21 cellular contexts compared by ENCODE assay signal in genomic region chr6:105536961-105537360, GRCh38.
DNase-seq lines count a peak whose midpoint lies in the region; ATAC-seq, FAIRE-seq and TF ChIP-seq lines count a peak whose summit lies in the region.
"Had no signal": no experiment of that assay in that cellular context is flagged by ENCODE, and none has a peak within 500 bp of the region (broad histone marks: within the 10 kb centered on the region; RNA-seq: fewer than 3 reads in every experiment).

No MANE protein-coding gene starts in this region.

- H2AFZ ChIP-seq in SK-N-SH (ENCODE audit: low read depth), result peak overlapping the region; percentile 10; the same call in 1 of the 2 replicates
- 0 out of 2 replicates have a peak overlapping the region, but pooled peaks have one; percentile 9 for H2AFZ ChIP-seq in H1 (ENCODE audit: low read length)
- H2AFZ ChIP-seq in neural progenitor cell (replicated peaks), result no peak overlapping the region

- no peaks in the 10 kb centered on the region for H3K36me3 Mint-ChIP-seq in neural progenitor cell

- ATAC-seq in HG02970 (IDR thresholded peaks at IDR 0.05; ENCODE audit: low FRiP score, unreplicated experiment), result no peak
- ATAC-seq: GM12878 had no signal

- no peak overlapping the region for H3K4ac ChIP-seq in H1 (replicated peaks; ENCODE audit: insufficient read length, low read depth, low read length)

- no peak overlapping the region for H2BK15ac ChIP-seq in H1 (ENCODE audit: low read length)

- no peak overlapping the region for H2AK5ac ChIP-seq in H1 (ENCODE audit: low read depth, low read length)

- TF ChIP-seq EP300 in SK-N-SH (IDR thresholded peaks at IDR 0.05; ENCODE audit: borderline replicate concordance in 1 of 2, low read depth in 1 of 2, low read length in 1 of 2) (no peak), H1 (IDR thresholded peaks at IDR 0.05; ENCODE audit: borderline replicate concordance in 1 of 2, low read depth in 2 of 2, low read length in 2 of 2) (no peak), esophagus muscularis mucosa (IDR thresholded peaks at IDR 0.05) (no peak)

- H3K4me1 Mint-ChIP-seq in neural progenitor cell, result peaks cover 7% of the 10 kb centered on the region

- no peak overlapping the region for H3K9ac ChIP-seq in SK-N-SH
- H3K9ac ChIP-seq in H1 (replicated peaks in 1 of 4; ENCODE audit: extremely low read depth in 1 of 4, low read depth in 3 of 4, low read length in 3 of 4), result no peak overlapping the region
- no peak overlapping the region for H3K9ac ChIP-seq in neural progenitor cell

- H3K79me2 ChIP-seq in SK-N-SH (ENCODE audit: insufficient read depth) (no peaks in the 10 kb centered on the region), H1 (ENCODE audit: control insufficient read depth in 1 of 2, insufficient read depth in 2 of 2, low read length in 2 of 2) (no peaks in the 10 kb centered on the region), neural progenitor cell (ENCODE audit: low read depth) (no peaks in the 10 kb centered on the region)

- POLR2A ChIA-PET in SK-N-SH (lab: Yijun Ruan, JAX), result no interaction called here
- POLR2A ChIA-PET in H1 (lab: Charles Lee; ENCODE audit: partially characterized antibody), result no interaction called here

- peak; percentile 76 for DNase-seq in HPDE6-E6E7 (ENCODE audit: extremely low spot score)
- DNase-seq in SK-N-SH, result no peak
- DNase-seq in H1 (ENCODE audit: low read depth in 1 of 2, low spot score in 2 of 2), result no peak
- DNase-seq in neural progenitor cell (ENCODE audit: low spot score), result peak; percentile 35
- no peak for DNase-seq in DMS79 treated with DMSO at 0.1 percent for 48 hours (lab: John Stamatoyannopoulos, UW)
- DNase-seq in esophagus muscularis mucosa (ENCODE audit: extremely low spot score), result no peak
- no peak for DNase-seq in GM10266 (ENCODE audit: extremely low spot score)
- DNase-seq: AML-193, GF-D8, GOT3, NCI-H1417 treated with DMSO at 0.1 percent for 48 hours, NCI-H1930, NCI-H345, NCI-H526 treated with DMSO at 0.1 percent for 48 hours, Peyer's patch, SHP77, T-helper 1 cell had no signal

- TF ChIP-seq RAD21 in SK-N-SH (IDR thresholded peaks at IDR 0.05; ENCODE audit: low read length) (no peak), H1 (IDR thresholded peaks at IDR 0.05 in 1 of 2, conservative IDR thresholded peaks at IDR 0.05 in 1 of 2; ENCODE audit: low read depth in 2 of 2, low read length in 2 of 2) (no peak)

- no peak for FAIRE-seq in H1 (lab: Jason Lieb, UNC)
- FAIRE-seq: GM12878 had no signal

- H3K4me3 ChIP-seq in SK-N-SH (ENCODE audit: low read depth in 2 of 2, low read length in 1 of 2), result no peak overlapping the region
- no peak overlapping the region for H3K4me3 ChIP-seq in H1 (ENCODE audit: extremely low read depth in 1 of 4, insufficient read depth in 2 of 4, low read depth in 3 of 4, low read length in 4 of 4)
- no peak overlapping the region for H3K4me3 ChIP-seq in neural progenitor cell
- H3K4me3 ChIP-seq in esophagus muscularis mucosa, result no peak overlapping the region
- H3K4me3 ChIP-seq: GM12878, Peyer's patch, SK-N-MC had no signal

- H4K20me1 ChIP-seq in SK-N-SH (ENCODE audit: insufficient read depth) (no peaks in the 10 kb centered on the region), H1 (replicated peaks in 1 of 2; ENCODE audit: control insufficient read depth in 1 of 2, insufficient read depth in 2 of 2, low read length in 2 of 2) (no peaks in the 10 kb centered on the region), neural progenitor cell (ENCODE audit: low read depth) (no peaks in the 10 kb centered on the region)

- H3K23me2 ChIP-seq in H1 (ENCODE audit: low read depth, low read length), result no peaks in the 10 kb centered on the region

- no peaks in the 10 kb centered on the region for H3K9me3 ChIP-seq in SK-N-SH
- no peaks in the 10 kb centered on the region for H3K9me3 ChIP-seq in H1 (ENCODE audit: insufficient read depth in 2 of 2, low read depth in 1 of 2, low read length in 1 of 2)
- H3K9me3 ChIP-seq in neural progenitor cell (ENCODE audit: low read depth), result no peaks in the 10 kb centered on the region
- H3K9me3 ChIP-seq in esophagus muscularis mucosa, result no peaks in the 10 kb centered on the region
- H3K9me3 ChIP-seq: Peyer's patch had no signal

- H4K91ac ChIP-seq in H1 (replicated peaks; ENCODE audit: insufficient read length, low read length), result no peak overlapping the region

- H3K27ac ChIP-seq in SK-N-SH (ENCODE audit: low read depth in 2 of 2, low read length in 1 of 2), result peak overlapping the region in 1 of 2 experiments; percentile 9; a peak in 1 of 4 replicates
- no peak overlapping the region for H3K27ac ChIP-seq in H1 (ENCODE audit: low read depth, low read length)
- H3K27ac ChIP-seq in neural progenitor cell, result no peak overlapping the region
- no peak overlapping the region for H3K27ac ChIP-seq in esophagus muscularis mucosa (replicated peaks in 1 of 4)
- H3K27ac ChIP-seq: C4-2B, Peyer's patch, SK-N-MC had no signal

- peaks cover 0 to 6% of the 10 kb centered on the region in 2 experiments; a peak in 1 of 4 replicates for H3K4me1 ChIP-seq in SK-N-SH (ENCODE audit: control insufficient read depth in 1 of 2, insufficient read depth in 2 of 2, low read depth in 1 of 2, low read length in 1 of 2)
- H3K4me1 ChIP-seq in H1 (replicated peaks in 1 of 4; ENCODE audit: control insufficient read depth in 3 of 4, insufficient read depth in 4 of 4, low read length in 3 of 4), result no peaks in the 10 kb centered on the region
- peaks cover 8% of the 10 kb centered on the region for H3K4me1 ChIP-seq in neural progenitor cell
- peaks cover 0 to 6% (median 0%) of the 10 kb centered on the region in 4 donors for H3K4me1 ChIP-seq in esophagus muscularis mucosa
- H3K4me1 ChIP-seq: Peyer's patch had no signal

- 40% methylated on average over 3 of the region's 3 CpGs for WGBS in SK-N-SH (ENCODE audit: low lambda C conversion rate)
- 92% methylated on average over 3 of the region's 3 CpGs; no CpG with 5 or more reads in 1 of the 2 experiments for WGBS in H1 (ENCODE audit: extremely low coverage in 1 of 2, insufficient coverage in 1 of 2, insufficient read length in 1 of 2, insufficient replicate concordance in 2 of 2, low coverage in 1 of 2, low lambda C conversion rate in 2 of 2, missing lambda C conversion rate in 1 of 2), 2 experiments
- 46% methylated on average over 3 of the region's 3 CpGs for WGBS in esophagus muscularis mucosa

- no peaks in the 10 kb centered on the region for H3K9me2 ChIP-seq in SK-N-SH

- peaks cover 2% of the 10 kb centered on the region for H3K27me3 Mint-ChIP-seq in neural progenitor cell (ENCODE audit: insufficient read depth, low read depth)

- H3K23ac ChIP-seq in H1 (ENCODE audit: insufficient read length), result no peak overlapping the region

- no peak overlapping the region for H2BK5ac ChIP-seq in H1 (ENCODE audit: low read depth, low read length)

- no peaks in the 10 kb centered on the region for H3F3A ChIP-seq in SK-N-SH (replicated peaks; ENCODE audit: insufficient read depth)
- H3F3A ChIP-seq in neural progenitor cell (ENCODE audit: low read depth), result no peaks in the 10 kb centered on the region

- H3K14ac ChIP-seq in H1 (ENCODE audit: insufficient read length), result no peak overlapping the region

- H3K4me2 ChIP-seq in SK-N-SH (no peak overlapping the region), H1 (ENCODE audit: insufficient read depth in 1 of 2, low read depth in 2 of 2, low read length in 2 of 2) (no peak overlapping the region), neural progenitor cell (no peak overlapping the region)

- no peak overlapping the region for H4K5ac ChIP-seq in H1 (ENCODE audit: insufficient read length, low read depth, low read length)

- no peak overlapping the region for H3K56ac ChIP-seq in H1 (replicated peaks; ENCODE audit: insufficient read length, low read depth, low read length)

- H4K8ac ChIP-seq in H1 (ENCODE audit: extremely low read depth, insufficient read depth, low read length), result no peak overlapping the region

- no peak overlapping the region for H2BK120ac ChIP-seq in H1 (replicated peaks; ENCODE audit: low read depth, low read length)

- H2BK12ac ChIP-seq in H1 (ENCODE audit: low read depth, low read length), result no peak overlapping the region

- H3K27me3 ChIP-seq in SK-N-SH (ENCODE audit: insufficient read depth), result no peaks in the 10 kb centered on the region
- H3K27me3 ChIP-seq in H1 (replicated peaks in 1 of 4; ENCODE audit: control insufficient read depth in 3 of 4, extremely low read depth in 1 of 4, insufficient read depth in 3 of 4, low read length in 3 of 4), result no peaks in the 10 kb centered on the region
- no peaks in the 10 kb centered on the region for H3K27me3 ChIP-seq in neural progenitor cell
- no peaks in the 10 kb centered on the region for H3K27me3 ChIP-seq in esophagus muscularis mucosa
- H3K27me3 ChIP-seq: Peyer's patch had no signal

- H3K4me3 Mint-ChIP-seq in neural progenitor cell, result no peak overlapping the region

- CTCF ChIA-PET in SK-N-SH (lab: Yijun Ruan, JAX), result no interaction called here
- CTCF ChIA-PET in H1 (lab: Charles Lee; ENCODE audit: partially characterized antibody), result no interaction called here

- peak overlapping the region; percentile 54 for H3K27ac Mint-ChIP-seq in neural progenitor cell

- no peaks in the 10 kb centered on the region for H3K79me1 ChIP-seq in H1 (ENCODE audit: low read depth, low read length)

- no peak for TF ChIP-seq POLR2A in H1 (IDR thresholded peaks at IDR 0.05; ENCODE audit: control extremely low read depth in 1 of 2, low read depth in 2 of 2, low read length in 2 of 2)
- TF ChIP-seq POLR2A in esophagus muscularis mucosa (IDR thresholded peaks at IDR 0.05; ENCODE audit: low read depth), result no peak

- no peaks in the 10 kb centered on the region for H3K36me3 ChIP-seq in SK-N-SH (replicated peaks in 1 of 2; ENCODE audit: control insufficient read depth in 1 of 2, insufficient read depth in 2 of 2, low read length in 1 of 2)
- H3K36me3 ChIP-seq in H1 (ENCODE audit: control insufficient read depth in 2 of 4, insufficient read depth in 4 of 4, low read length in 3 of 4), result no peaks in the 10 kb centered on the region
- no peaks in the 10 kb centered on the region for H3K36me3 ChIP-seq in neural progenitor cell
- no peaks in the 10 kb centered on the region for H3K36me3 ChIP-seq in esophagus muscularis mucosa
- H3K36me3 ChIP-seq: Peyer's patch had no signal

- no peak overlapping the region for H2BK20ac ChIP-seq in H1 (ENCODE audit: low read length)

- H3K18ac ChIP-seq in H1 (ENCODE audit: extremely low read depth, low read length), result no peak overlapping the region

- H3K9me3 Mint-ChIP-seq in neural progenitor cell, result no peaks in the 10 kb centered on the region

- intact Hi-C loops in esophagus muscularis mucosa (cut with DNase I), result no loop called here

- TF ChIP-seq CTCF in SK-N-SH (IDR thresholded peaks at IDR 0.05) (no peak), H1 (IDR thresholded peaks at IDR 0.05; ENCODE audit: control extremely low read depth in 1 of 3, insufficient read depth in 1 of 3, low read depth in 1 of 3, low read length in 3 of 3) (no peak), neural progenitor cell (IDR thresholded peaks at IDR 0.05) (no peak), esophagus muscularis mucosa (IDR thresholded peaks at IDR 0.05) (no peak), GM10266 (IDR thresholded peaks at IDR 0.05; ENCODE audit: control insufficient read depth, insufficient read depth, low read depth, missing control alignments) (no peak)

TF ChIP-seq in H1, 55 proteins besides CTCF, POLR2A, EP300 and RAD21 (continues in another document):
- TF ChIP-seq RFX5 (IDR thresholded peaks at IDR 0.05; ENCODE audit: borderline replicate concordance, low read depth, low read length), result no peak
- TF ChIP-seq RBBP5 (IDR thresholded peaks at IDR 0.05; ENCODE audit: borderline replicate concordance, low read depth, low read length), result no peak

Comparison
In these comparisons a context has a peak if more than half of its experiments do, and no peak if none do; other contexts are left out.
1. DNase-seq: peak in HPDE6-E6E7 (single experiment) and neural progenitor cell (single experiment); none in SK-N-SH (single experiment), H1 (0 of 2), DMS79 treated with DMSO at 0.1 percent for 48 hours (single experiment), esophagus muscularis mucosa (single experiment) and GM10266 (single experiment).